In genomic region chr3:173617490-173617889, GRCh38 we compare ENCODE assay signal across 19 cellular contexts.
DNase-seq lines count a peak whose midpoint lies in the region; ATAC-seq and TF ChIP-seq lines count a peak whose summit lies in the region.
"Had no signal": no experiment of that assay in that cellular context is flagged by ENCODE, and none has a peak within 500 bp of the region (broad histone marks: within the 10 kb centered on the region; RNA-seq: fewer than 3 reads in every experiment).

No MANE protein-coding gene starts in this region.

- H4K20me1 ChIP-seq in PC-9 (ENCODE audit: insufficient read depth), result no peaks in the 10 kb centered on the region

- no peaks in the 10 kb centered on the region for H3K27me3 ChIP-seq in MG63
- H3K27me3 ChIP-seq in cardiac muscle cell, result no peaks in the 10 kb centered on the region
- no peaks in the 10 kb centered on the region for H3K27me3 ChIP-seq in PC-9 (ENCODE audit: insufficient read depth, low read depth)

- H3K9me3 ChIP-seq in MG63, result no peaks in the 10 kb centered on the region
- no peaks in the 10 kb centered on the region for H3K9me3 ChIP-seq in cardiac muscle cell (ENCODE audit: low read depth)
- no peaks in the 10 kb centered on the region for H3K9me3 ChIP-seq in PC-9 (ENCODE audit: insufficient read depth, low read depth)

- CTCF ChIA-PET in PC-9 (lab: Charles Lee), result no interaction called here

- peaks cover 27% of the 10 kb centered on the region for H3K4me1 ChIP-seq in cardiac muscle cell (ENCODE audit: low read depth)
- no peaks in the 10 kb centered on the region for H3K4me1 ChIP-seq in PC-9 (replicated peaks; ENCODE audit: insufficient read depth)

- H3K27ac ChIP-seq in cardiac muscle cell (peak overlapping the region; percentile 58), PC-9 (no peak overlapping the region)

- POLR2A ChIA-PET in PC-9 (lab: Charles Lee; ENCODE audit: unreplicated experiment), result no interaction called here

- no peaks in the 10 kb centered on the region for H3K9me2 ChIP-seq in PC-9 (ENCODE audit: insufficient read depth)

- DNase-seq in MG63 (peak; percentile 18), NCI-H2081 treated with DMSO at 0.1 percent for 48 hours (lab: John Stamatoyannopoulos, UW) (peak; percentile 22), cardiac muscle cell (ENCODE audit: low read depth in 1 of 2, low spot score in 1 of 2) (peak in 1 of 2 donors; percentile 80), myocyte (ENCODE audit: low read depth) (peak; percentile 4), NK-92 (lab: John Stamatoyannopoulos, UW; ENCODE audit: unreplicated experiment) (no peak), PC-9 (no peak)
- DNase-seq in stimulated activated CD4-positive, alpha-beta T cell treated with anti-CD3 and anti-CD28 coated beads, Interleukin-15, amount 100 ng/mL, for 24 hours, result no peak
- DNase-seq: activated effector memory CD4-positive, alpha-beta T cell treated with anti-CD3 and anti-CD28 coated beads, Interleukin-2, amount 50 U/mL, for 16 hours; CD4-positive, alpha-beta T cell; DMS53; immature natural killer cell; mesenchymal stem cell; MM.1S; NCI-H1930; SIG-M5; stimulated activated CD4-positive, alpha-beta T cell treated with anti-CD3 and anti-CD28 coated beads, Interleukin-2, amount 100 ng/mL, for 24 hours; stimulated activated naive CD4-positive, alpha-beta T cell treated with Interleukin-2 at 50 U/mL for 16 hours; trophoblast cell had no signal

- H3K4me2 ChIP-seq in PC-9, result no peak overlapping the region

- H2AFZ ChIP-seq in PC-9, result no peak overlapping the region

- H3K36me3 ChIP-seq in MG63, result no peaks in the 10 kb centered on the region
- H3K36me3 ChIP-seq in cardiac muscle cell, result no peaks in the 10 kb centered on the region
- H3K36me3 ChIP-seq in PC-9 (ENCODE audit: low read depth), result no peaks in the 10 kb centered on the region

- ATAC-seq in GM18907 (IDR thresholded peaks at IDR 0.05; ENCODE audit: unreplicated experiment), result no peak

- intact Hi-C loops in PC-9 (cut with micrococcal nuclease; ENCODE audit: unreplicated experiment), result no loop called here

- H3K4me3 ChIP-seq in MG63 (no peak overlapping the region), cardiac muscle cell (no peak overlapping the region), PC-9 (no peak overlapping the region)

- TF ChIP-seq CTCF in cardiac muscle cell (IDR thresholded peaks at IDR 0.05; ENCODE audit: low read depth, low read length) (no peak), PC-9 (conservative IDR thresholded peaks at IDR 0.05) (no peak)

- no peaks in the 10 kb centered on the region for H3F3A ChIP-seq in PC-9 (ENCODE audit: insufficient read depth, low read depth)

- BruUV-seq in PC-9 (replicated peaks; lab: Mats Ljungman, UMichigan), result no TSS peak

- no peaks in the 10 kb centered on the region for H3K79me2 ChIP-seq in PC-9 (ENCODE audit: low read depth)

Comparison
In these comparisons a context has a peak if more than half of its experiments do, and no peak if none do; other contexts are left out.
1. DNase-seq: peak in MG63 (single experiment), NCI-H2081 treated with DMSO at 0.1 percent for 48 hours (single experiment) and myocyte (single experiment); none in NK-92 (single experiment), PC-9 (0 of 2) and stimulated activated CD4-positive, alpha-beta T cell treated with anti-CD3 and anti-CD28 coated beads, Interleukin-15, amount 100 ng/mL, for 24 hours (single experiment).